ENCODE assay signal across 13 cellular contexts in the genomic region with DNA sequence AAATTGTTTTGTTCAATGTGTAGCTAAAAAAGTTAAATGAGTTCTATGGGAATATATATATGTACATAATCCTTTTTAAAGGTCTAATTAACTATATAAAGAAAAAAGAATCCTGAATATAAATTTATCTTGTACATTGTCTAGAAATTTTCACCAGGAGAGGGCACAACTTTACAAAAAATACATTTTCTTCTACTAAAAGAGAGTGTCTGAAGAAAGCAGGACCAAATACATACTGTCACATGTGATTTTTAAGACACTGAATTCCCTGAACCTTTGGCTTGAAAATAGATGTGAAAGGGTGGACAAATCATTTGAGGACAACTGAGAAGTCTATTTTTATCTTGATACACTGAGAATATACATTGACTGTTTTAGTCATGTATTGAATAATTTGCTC.
DNase-seq lines count a peak whose midpoint lies in the region; ATAC-seq and TF ChIP-seq lines count a peak whose summit lies in the region.
"Had no signal": no experiment of that assay in that cellular context is flagged by ENCODE, and none has a peak within 500 bp of the region (broad histone marks: within the 10 kb centered on the region; RNA-seq: fewer than 3 reads in every experiment).

No MANE protein-coding gene starts in this region.

- H3K9me3 ChIP-seq in thyroid gland = no peaks in the 10 kb centered on the region
- H3K9me3 ChIP-seq: adrenal gland, SJSA1, upper lobe of left lung had no signal

- no peaks in the 10 kb centered on the region for H3K4me1 Mint-ChIP-seq in HFFc6 (ENCODE audit: low read depth)

- TF ChIP-seq POLR2A in thyroid gland (IDR thresholded peaks at IDR 0.05) = no peak

- intact Hi-C loops in thyroid gland (cut with DNase I) = loop anchor here (10.0 kb wide), 1 partner anchor 1413 kb away; no protein-coding TSS in a partner anchor

- H3K4me1 ChIP-seq in thyroid gland = no peaks in the 10 kb centered on the region
- H3K4me1 ChIP-seq: adrenal gland, SJSA1, upper lobe of left lung had no signal

- ATAC-seq in GM19324 (IDR thresholded peaks at IDR 0.05; ENCODE audit: low FRiP score, unreplicated experiment) = no peak

- DNase-seq in DMS53 treated with DMSO at 0.1 percent for 48 hours (lab: John Stamatoyannopoulos, UW; ENCODE audit: unreplicated experiment) = peak; percentile 5
- peak; percentile 15 for DNase-seq in HFFc6
- peak; percentile 46 for DNase-seq in SK-MEL-5 (ENCODE audit: low read depth, low spot score)
- peak; percentile 6 for DNase-seq in glomerular visceral epithelial cell (ENCODE audit: extremely low spot score)
- no peak for DNase-seq in mesenteric fat pad (ENCODE audit: low spot score)
- DNase-seq in thyroid gland = no peak
- DNase-seq in 8988T = no peak
- DNase-seq: adrenal gland, NCI-H146, upper lobe of left lung had no signal

- in situ Hi-C loops in SK-MEL-5 (cut with HindIII; ENCODE audit: low pct_unique_long_range_greater_than_20kb, low sequenced_read_pairs) = loop anchor here (25.0 kb wide), 1 partner anchor 1411 kb away; no protein-coding TSS in a partner anchor

- H3K27ac Mint-ChIP-seq in HFFc6 = no peak overlapping the region

- TF ChIP-seq CTCF in HFFc6 (IDR thresholded peaks at IDR 0.05) (peak; percentile 72), thyroid gland (IDR thresholded peaks at IDR 0.05) (no peak)

- H3K36me3 ChIP-seq in thyroid gland = no peaks in the 10 kb centered on the region
- H3K36me3 ChIP-seq: adrenal gland, SJSA1, upper lobe of left lung had no signal

- no peak overlapping the region for H3K27ac ChIP-seq in thyroid gland
- H3K27ac ChIP-seq: adrenal gland, HL-60, SJSA1, upper lobe of left lung had no signal

- H3K27me3 ChIP-seq in thyroid gland = no peaks in the 10 kb centered on the region
- H3K27me3 ChIP-seq: adrenal gland, SJSA1, upper lobe of left lung had no signal

- no peaks in the 10 kb centered on the region for H3K9me3 Mint-ChIP-seq in HFFc6

- H3K4me3 Mint-ChIP-seq in HFFc6 = no peak overlapping the region

- H3K4me3 ChIP-seq in thyroid gland (replicated peaks in 1 of 3) = no peak overlapping the region
- H3K4me3 ChIP-seq: adrenal gland, SJSA1, upper lobe of left lung had no signal

- peaks cover 2% of the 10 kb centered on the region for H3K27me3 Mint-ChIP-seq in HFFc6 (ENCODE audit: insufficient read depth)

- H3K36me3 Mint-ChIP-seq in HFFc6 (ENCODE audit: low read depth) = no peaks in the 10 kb centered on the region

Comparison
In these comparisons a context has a peak if more than half of its experiments do, and no peak if none do; other contexts are left out.
1. DNase-seq: peak in DMS53 treated with DMSO at 0.1 percent for 48 hours (single experiment), HFFc6 (single experiment), SK-MEL-5 (single experiment) and glomerular visceral epithelial cell (single experiment); none in mesenteric fat pad (single experiment), thyroid gland (0 of 2) and 8988T (single experiment).